ENCODE assay signal across 22 cellular contexts in genomic region chr17:73546121-73546520, GRCh38.
"Had no signal": no experiment of that assay in that cellular context is flagged by ENCODE, and none has a peak within 500 bp of the region (broad histone marks: within the 10 kb centered on the region; RNA-seq: fewer than 3 reads in every experiment).

No MANE protein-coding gene starts in this region.

- H3K79me2 ChIP-seq: hepatocyte had no signal

- H3K27me3 Mint-ChIP-seq: stimulated activated naive B cell treated with anti-CD40 and anti-IgM and Interleukin-4, amounts not matched to agents 10 μg/mL and 1 μg/mL and 100 μg/mL, for 72 hours had no signal

- H3K27ac Mint-ChIP-seq: activated CD4-positive, alpha-beta T cell treated with anti-CD3 and anti-CD28 coated beads, Interleukin-2, amount 10 ng/mL, durations not matched to agents 24 days and 14 days; activated naive CD4-positive, alpha-beta T cell treated with anti-CD3 and anti-CD28 coated beads, Interleukin-2, amount 50 U/mL, for 72 hours; natural killer cell; stimulated activated naive B cell treated with anti-CD40 and anti-IgM and Interleukin-4, amounts not matched to agents 10 μg/mL and 1 μg/mL and 100 μg/mL, for 72 hours had no signal

- H3K9me3 Mint-ChIP-seq: activated CD4-positive, alpha-beta T cell treated with anti-CD3 and anti-CD28 coated beads, Interleukin-2, amount 10 ng/mL, durations not matched to agents 24 days and 14 days; activated naive CD4-positive, alpha-beta T cell treated with anti-CD3 and anti-CD28 coated beads, Interleukin-2, amount 50 U/mL, for 72 hours; natural killer cell; stimulated activated naive B cell treated with anti-CD40 and anti-IgM and Interleukin-4, amounts not matched to agents 10 μg/mL and 1 μg/mL and 100 μg/mL, for 72 hours had no signal

- H3K27ac ChIP-seq: body of pancreas, hepatocyte, left ventricle myocardium inferior, right atrium auricular region, thyroid gland had no signal

- H3K4me2 ChIP-seq: hepatocyte had no signal

- DNase-seq: activated CD4-positive, alpha-beta T cell treated with anti-CD3 and anti-CD28 coated beads, Interleukin-2, amount 10 ng/mL, durations not matched to agents 24 days and 14 days; activated CD4-positive, CD25-positive, alpha-beta regulatory T cell; activated CD8-positive, alpha-beta memory T cell treated with anti-CD3 and anti-CD28 coated beads, Interleukin-2, amount 50 U/mL, for 4 hours; activated CD8-positive, alpha-beta T cell treated with anti-CD3 and anti-CD28 coated beads, Interleukin-2, amount 10 ng/mL, durations not matched to agents 7 days and 5 days; activated gamma-delta T cell; activated T-cell treated with anti-CD3 and anti-CD28 coated beads, Interleukin-2, amount 50 U/mL, for 48 hours; body of pancreas; cerebellar nuclear complex; effector CD8-positive, alpha-beta T cell; kidney; left ventricle myocardium inferior; mesenchymal stem cell; natural killer cell; occipital lobe; stimulated activated CD4-positive, alpha-beta T cell treated with anti-CD3 and anti-CD28 coated beads, Interleukin-15, amount 100 ng/mL, for 24 hours; stimulated activated CD4-positive, alpha-beta T cell treated with anti-CD3 and anti-CD28 coated beads, Interleukin-4, amount 100 ng/mL, for 1 hour; stimulated activated naive B cell treated with anti-CD40 and anti-IgM and Interleukin-4, amounts not matched to agents 10 μg/mL and 1 μg/mL and 100 μg/mL, for 72 hours; T-helper 2 cell; thyroid gland had no signal

- H2AFZ ChIP-seq: hepatocyte had no signal

- H3K4me3 ChIP-seq: body of pancreas, hepatocyte, left ventricle myocardium inferior, right atrium auricular region, thyroid gland had no signal

- H3K4me1 Mint-ChIP-seq: activated CD4-positive, alpha-beta T cell treated with anti-CD3 and anti-CD28 coated beads, Interleukin-2, amount 10 ng/mL, durations not matched to agents 24 days and 14 days; natural killer cell had no signal

- H3K36me3 ChIP-seq: left ventricle myocardium inferior, right atrium auricular region, thyroid gland had no signal

- H3K4me3 Mint-ChIP-seq: activated CD4-positive, alpha-beta T cell treated with anti-CD3 and anti-CD28 coated beads, Interleukin-2, amount 10 ng/mL, durations not matched to agents 24 days and 14 days; activated CD8-positive, alpha-beta T cell treated with anti-CD3 and anti-CD28 coated beads, Interleukin-2, amount 10 ng/mL, durations not matched to agents 7 days and 5 days; natural killer cell; stimulated activated naive B cell treated with anti-CD40 and anti-IgM and Interleukin-4, amounts not matched to agents 10 μg/mL and 1 μg/mL and 100 μg/mL, for 72 hours had no signal

- H3K4me1 ChIP-seq: body of pancreas had no signal

- H3K27me3 ChIP-seq: body of pancreas, hepatocyte, right atrium auricular region, thyroid gland had no signal

- H3K36me3 Mint-ChIP-seq: activated naive CD4-positive, alpha-beta T cell treated with anti-CD3 and anti-CD28 coated beads, Interleukin-2, amount 50 U/mL, for 72 hours; natural killer cell had no signal

- ATAC-seq: activated CD8-positive, alpha-beta T cell treated with anti-CD3 and anti-CD28 coated beads, Interleukin-2, amount 10 ng/mL, durations not matched to agents 7 days and 5 days; activated naive CD4-positive, alpha-beta T cell treated with anti-CD3 and anti-CD28 coated beads, Interleukin-2, amount 50 U/mL, for 72 hours; body of pancreas; natural killer cell; stimulated activated naive B cell treated with anti-CD40 and anti-IgM and Interleukin-4, amounts not matched to agents 10 μg/mL and 1 μg/mL and 100 μg/mL, for 72 hours had no signal

- H3K9me3 ChIP-seq: body of pancreas, left ventricle myocardium inferior, right atrium auricular region, thyroid gland had no signal
